In genomic region chr1:42914092-42914625, GRCh38 we compare ENCODE assay signal across 2 cellular contexts.
TF ChIP-seq lines count a peak whose summit lies in the region.

No MANE protein-coding gene starts in this region.

TF ChIP-seq in H1, 55 proteins besides CTCF, POLR2A, EP300 and RAD21:
- TF ChIP-seq RNF2 (IDR thresholded peaks at IDR 0.05; ENCODE audit: borderline replicate concordance, low read depth, low read length, missing control alignments, poor library complexity, severe bottlenecking) (no peak), PHF8 (conservative IDR thresholded peaks at IDR 0.05; ENCODE audit: low read depth, low read length) (no peak), HDAC6 (IDR thresholded peaks at IDR 0.05; ENCODE audit: low read depth, low read length) (no peak), SIRT6 (IDR thresholded peaks at IDR 0.05; ENCODE audit: low read length) (no peak), USF2 (IDR thresholded peaks at IDR 0.05; ENCODE audit: low read length) (no peak), BACH1 (IDR thresholded peaks at IDR 0.05; ENCODE audit: low read length) (no peak)

TF ChIP-seq in SK-N-SH treated with all-trans-retinoic acid at 6 μM for 48 hours, 23 proteins besides CTCF, POLR2A, EP300 and RAD21 (continued from another document):
- TF ChIP-seq CREB5 (CRISPR knock-in tag; IDR thresholded peaks at IDR 0.05; ENCODE audit: low read depth), result no peak
